Comparison of ENCODE assay signal across 8 cellular contexts in genomic region chr2:44362207-44363015, GRCh38. TPM values are rescaled to one million over a fixed set of nuclear protein-coding genes. Genes with fewer than 3 reads are reported as not detected.
DNase-seq lines count a peak whose midpoint lies in the region; ATAC-seq and TF ChIP-seq lines count a peak whose summit lies in the region.

No MANE protein-coding gene starts in this region.

- peak overlapping the region; percentile 92 for H3K4me2 ChIP-seq in fibroblast of lung (ENCODE audit: extremely low read depth, insufficient read depth, low read length)

- H3K4me3 ChIP-seq in fibroblast of lung (replicated peaks in 1 of 4; ENCODE audit: control extremely low read depth in 1 of 4, insufficient read depth in 1 of 4, low read depth in 3 of 4, low read length in 4 of 4) (peak overlapping the region; percentile 89 to 97 (median 94)), thoracic aorta (peak overlapping the region; percentile 92)

- H3K9me3 Mint-ChIP-seq in activated T-cell treated with anti-CD3 and anti-CD28 coated beads, Interleukin-2, amount 50 U/mL, for 72 hours: no peaks in the 10 kb centered on the region
- H3K9me3 Mint-ChIP-seq in natural killer cell: no peaks in the 10 kb centered on the region

- TF ChIP-seq CTCF in fibroblast of lung (conservative IDR thresholded peaks at IDR 0.05 in 1 of 2, IDR thresholded peaks at IDR 0.05 in 1 of 2; ENCODE audit: low read depth in 1 of 2, low read length in 2 of 2): no peak
- TF ChIP-seq CTCF in natural killer cell (IDR thresholded peaks at IDR 0.05): no peak
- no peak for TF ChIP-seq CTCF in thoracic aorta (IDR thresholded peaks at IDR 0.05)

- H4K20me1 ChIP-seq in fibroblast of lung (ENCODE audit: control insufficient read depth, extremely low read depth, insufficient read depth, low read length): no peaks in the 10 kb centered on the region

- peak overlapping the region; percentile 95 for H2AFZ ChIP-seq in fibroblast of lung (ENCODE audit: low read length)

- H3K27me3 Mint-ChIP-seq in activated T-cell treated with anti-CD3 and anti-CD28 coated beads, Interleukin-2, amount 50 U/mL, for 72 hours (ENCODE audit: low read depth): no peaks in the 10 kb centered on the region
- H3K27me3 Mint-ChIP-seq in natural killer cell (ENCODE audit: low read depth in 2 of 2): no peaks in the 10 kb centered on the region

- no peaks in the 10 kb centered on the region for H3K27me3 ChIP-seq in fibroblast of lung (ENCODE audit: control insufficient read depth, insufficient read depth, low read length)
- no peaks in the 10 kb centered on the region for H3K27me3 ChIP-seq in thoracic aorta (replicated peaks; ENCODE audit: insufficient read depth)

- peaks cover 19% of the 10 kb centered on the region for H3K79me2 ChIP-seq in fibroblast of lung (ENCODE audit: control insufficient read depth, insufficient read depth, low read length)

- H3K9me3 ChIP-seq in fibroblast of lung (ENCODE audit: control insufficient read depth, insufficient read depth, low read depth, low read length) (no peaks in the 10 kb centered on the region), thoracic aorta (no peaks in the 10 kb centered on the region)

- intact Hi-C loops in natural killer cell (cut with micrococcal nuclease): loop anchor here (5.0 kb wide), 1 partner anchor 275 kb away; no protein-coding TSS in a partner anchor

- peak overlapping the region; percentile 97 for H3K27ac Mint-ChIP-seq in activated T-cell treated with anti-CD3 and anti-CD28 coated beads, Interleukin-2, amount 50 U/mL, for 72 hours
- H3K27ac Mint-ChIP-seq in natural killer cell: peak overlapping the region; percentile 95 to 99

- ATAC-seq in HG02938 (IDR thresholded peaks at IDR 0.05; ENCODE audit: unreplicated experiment) (peak; percentile 9), natural killer cell (peak in 2 of 3 donors; percentile 3 to 15), thoracic aorta (ENCODE audit: insufficient number of reproducible peaks, low FRiP score, low read depth) (no peak)
- ATAC-seq in activated T-cell treated with anti-CD3 and anti-CD28 coated beads, Interleukin-2, amount 50 U/mL, for 72 hours (replicated peaks in 1 of 2): peak; percentile 27 to 36

- peak overlapping the region; percentile 100 for H3K27ac ChIP-seq in fibroblast of lung (ENCODE audit: insufficient read depth, low read length)
- H3K27ac ChIP-seq in thoracic aorta: peak overlapping the region; percentile 98 to 99

- H3K9ac ChIP-seq in fibroblast of lung (ENCODE audit: insufficient read depth, low read length): peak overlapping the region; percentile 93

- DNase-seq in NCI-H526 (lab: John Stamatoyannopoulos, UW): peak; percentile 14 to 60
- no peak for DNase-seq in NCI-H526 treated with DMSO at 0.1 percent for 48 hours (lab: John Stamatoyannopoulos, UW)
- DNase-seq in NOMO-1 (lab: John Stamatoyannopoulos, UW; ENCODE audit: unreplicated experiment in 2 of 2): peak; percentile 30 to 59
- DNase-seq in activated T-cell treated with anti-CD3 and anti-CD28 coated beads, Interleukin-2, amount 50 U/mL, for 72 hours: peak; percentile 49 to 50
- DNase-seq in fibroblast of lung (ENCODE audit: low read depth in 2 of 2): peak; percentile 54
- peak; percentile 21 for DNase-seq in natural killer cell
- DNase-seq in thoracic aorta (ENCODE audit: low spot score): no peak

- H3K36me3 ChIP-seq in fibroblast of lung (ENCODE audit: control insufficient read depth, insufficient read depth, low read length): no peaks in the 10 kb centered on the region
- H3K36me3 ChIP-seq in thoracic aorta: no peaks in the 10 kb centered on the region

- H3K4me1 ChIP-seq in fibroblast of lung (ENCODE audit: control insufficient read depth, extremely low read depth, insufficient read depth, low read length) (peaks cover 3% of the 10 kb centered on the region), thoracic aorta (ENCODE audit: control insufficient read depth in 1 of 2, low read depth in 2 of 2) (peaks cover 26 to 38% of the 10 kb centered on the region in 2 donors)

- H3K36me3 Mint-ChIP-seq in activated T-cell treated with anti-CD3 and anti-CD28 coated beads, Interleukin-2, amount 50 U/mL, for 72 hours (ENCODE audit: insufficient read depth in 2 of 2): peaks cover 6 to 14% of the 10 kb centered on the region in 2 donors
- H3K36me3 Mint-ChIP-seq in natural killer cell: no peaks in the 10 kb centered on the region

- H3K4me3 Mint-ChIP-seq in activated T-cell treated with anti-CD3 and anti-CD28 coated beads, Interleukin-2, amount 50 U/mL, for 72 hours: peak overlapping the region; percentile 97 to 98
- H3K4me3 Mint-ChIP-seq in natural killer cell: peak overlapping the region; percentile 99

- H3K4me1 Mint-ChIP-seq in activated T-cell treated with anti-CD3 and anti-CD28 coated beads, Interleukin-2, amount 50 U/mL, for 72 hours (ENCODE audit: low read depth): peaks cover 68% of the 10 kb centered on the region
- H3K4me1 Mint-ChIP-seq in natural killer cell: peaks cover 32 to 44% of the 10 kb centered on the region in 2 donors

RNA-seq across cellular contexts. Expression of gene CAMKMT, which starts 0.7 kb away (rescaled TPM):
- total RNA-seq in activated T-cell treated with anti-CD3 and anti-CD28 coated beads, Interleukin-2, amount 50 U/mL, for 72 hours: 10 to 100 TPM; 26.1 to 26.5 TPM
- total RNA-seq in fibroblast of lung (6.2 and 7.9 TPM in 2 replicates), natural killer cell (10 to 100 TPM; 18.1 to 25.0 (median 20.6) TPM), thoracic aorta (10 to 100 TPM in 1 of 2 donors, 1 to 10 TPM in 1; 4.7 to 11.6 TPM)
- polyA plus RNA-seq in fibroblast of lung: 11.6 and 12.1 TPM in 2 replicates
- 7.7 and 8.0 TPM in 2 replicates for polyA plus RNA-seq in fibroblast of lung (2012)
- 3.1 TPM in 1 of 2 replicates, not detected in the other for polyA minus RNA-seq in fibroblast of lung (ENCODE audit: low replicate concordance)

RNA-seq across cellular contexts. Expression of gene PREPL, which starts 1.1 kb away (rescaled TPM):
- total RNA-seq in activated T-cell treated with anti-CD3 and anti-CD28 coated beads, Interleukin-2, amount 50 U/mL, for 72 hours: 10 to 100 TPM; 22.0 to 30.1 TPM
- total RNA-seq in fibroblast of lung: 42.6 and 67.2 TPM in 2 replicates
- 47.9 and 59.5 TPM in 2 replicates for polyA plus RNA-seq in fibroblast of lung
- 27.0 and 31.9 TPM in 2 replicates for polyA plus RNA-seq in fibroblast of lung (2012)
- 8.0 and 8.1 TPM in 2 replicates for polyA minus RNA-seq in fibroblast of lung (ENCODE audit: low replicate concordance)
- 10 to 100 TPM; 17.2 to 23.2 (median 18.4) TPM for total RNA-seq in natural killer cell
- total RNA-seq in thoracic aorta: 10 to 100 TPM; 56.0 to 65.2 TPM

Comparison
In these comparisons a context has a peak if more than half of its experiments do, and no peak if none do; other contexts are left out.
1. DNase-seq: peak in NCI-H526 (2 of 2), NOMO-1 (2 of 2), activated T-cell treated with anti-CD3 and anti-CD28 coated beads, Interleukin-2, amount 50 U/mL, for 72 hours (2 of 2), fibroblast of lung (2 of 2) and natural killer cell (single experiment); none in NCI-H526 treated with DMSO at 0.1 percent for 48 hours (single experiment) and thoracic aorta (single experiment).